ENCODE assay signal across 10 cellular contexts in genomic region chr3:13235079-13235478, GRCh38.
A peak's percentile ranks its signal among the peaks of the same experiment; 100 is the strongest.
DNase-seq lines count a peak whose midpoint lies in the region; ATAC-seq and TF ChIP-seq lines count a peak whose summit lies in the region.
"Had no signal": no experiment of that assay in that cellular context is flagged by ENCODE, and none has a peak within 500 bp of the region (broad histone marks: within the 10 kb centered on the region; RNA-seq: fewer than 3 reads in every experiment).

No MANE protein-coding gene starts in this region.

- CTCF ChIA-PET in SK-N-SH (lab: Yijun Ruan, JAX): no interaction called here
- CTCF ChIA-PET in OCI-LY7 (lab: Charles Lee; ENCODE audit: unreplicated experiment): no interaction called here

- H3K36me3 ChIP-seq in SK-N-SH (replicated peaks in 1 of 2; ENCODE audit: control insufficient read depth in 1 of 2, insufficient read depth in 2 of 2, low read length in 1 of 2): no peaks in the 10 kb centered on the region
- H3K36me3 ChIP-seq in OCI-LY7 (ENCODE audit: insufficient read depth, low read length): no peaks in the 10 kb centered on the region
- H3K36me3 ChIP-seq in mucosa of descending colon (ENCODE audit: low read depth): no peaks in the 10 kb centered on the region
- no peaks in the 10 kb centered on the region for H3K36me3 ChIP-seq in smooth muscle cell (ENCODE audit: low read depth)

- H2AFZ ChIP-seq in SK-N-SH (ENCODE audit: low read depth): no peak overlapping the region
- peak overlapping the region; percentile 59; the same call in 1 of the 2 replicates for H2AFZ ChIP-seq in OCI-LY7 (ENCODE audit: low read length)
- H2AFZ ChIP-seq in smooth muscle cell (ENCODE audit: low read depth): no peak overlapping the region

- H3K79me2 ChIP-seq in SK-N-SH (ENCODE audit: insufficient read depth) (no peaks in the 10 kb centered on the region), OCI-LY7 (ENCODE audit: insufficient read depth, low read depth, low read length) (no peaks in the 10 kb centered on the region), smooth muscle cell (ENCODE audit: low read depth) (no peaks in the 10 kb centered on the region)

- TF ChIP-seq CTCF in SK-N-SH (IDR thresholded peaks at IDR 0.05) (no peak), OCI-LY7 (conservative IDR thresholded peaks at IDR 0.05; ENCODE audit: low read length) (no peak), mucosa of descending colon (IDR thresholded peaks at IDR 0.05) (no peak), smooth muscle cell (IDR thresholded peaks at IDR 0.05; ENCODE audit: borderline replicate concordance, insufficient read depth, poor library complexity, severe bottlenecking) (no peak)

- 45% methylated on average over 5 of the region's 5 CpGs for whole genome bisulfite sequencing in SK-N-SH (ENCODE audit: low lambda C conversion rate)
- 46% methylated on average over 3 of the region's 5 CpGs for WGBS in smooth muscle cell (ENCODE audit: low lambda C conversion rate)

- H3K4me1 ChIP-seq in SK-N-SH (ENCODE audit: control insufficient read depth in 1 of 2, insufficient read depth in 2 of 2, low read depth in 1 of 2, low read length in 1 of 2) (no peaks in the 10 kb centered on the region), OCI-LY7 (ENCODE audit: insufficient read depth, low read length, poor library complexity, severe bottlenecking) (peaks cover 49% of the 10 kb centered on the region), mucosa of descending colon (ENCODE audit: low read depth) (no peaks in the 10 kb centered on the region), smooth muscle cell (ENCODE audit: low read depth) (no peaks in the 10 kb centered on the region)

- H3K4me2 ChIP-seq in SK-N-SH (no peak overlapping the region), OCI-LY7 (ENCODE audit: low read length) (peak overlapping the region; percentile 62), smooth muscle cell (no peak overlapping the region)

- no peak for ATAC-seq in SK-N-SH treated with all-trans-retinoic acid at 6 μM for 48 hours
- peak; percentile 53 for ATAC-seq in GM21737 (IDR thresholded peaks at IDR 0.05; ENCODE audit: unreplicated experiment)
- peak; percentile 39 for ATAC-seq in mucosa of descending colon
- no peak for ATAC-seq in HG02642 (IDR thresholded peaks at IDR 0.05; ENCODE audit: poor library complexity, unreplicated experiment)

- DNase-seq in SK-N-SH (peak; percentile 26), OCI-LY7 (ENCODE audit: low spot score) (peak; percentile 86), mucosa of descending colon (no peak), smooth muscle cell (lab: John Stamatoyannopoulos, UW; ENCODE audit: unreplicated experiment) (no peak), ecto neural progenitor cell (ENCODE audit: low spot score) (no peak)
- DNase-seq: activated CD4-positive, CD25-positive, alpha-beta regulatory T cell treated with anti-CD3 and anti-CD28 coated beads, Interleukin-2, amount 50 U/mL, for 72 hours; stimulated activated CD4-positive, alpha-beta T cell treated with anti-CD3 and anti-CD28 coated beads, Interleukin-12 subunit alpha, Interleukin-12 subunit beta, amount 100 ng/mL, for 4 hours had no signal

- H3K9ac ChIP-seq in SK-N-SH (no peak overlapping the region), smooth muscle cell (ENCODE audit: low read depth) (no peak overlapping the region)

- H4K20me1 ChIP-seq in SK-N-SH (ENCODE audit: insufficient read depth): no peaks in the 10 kb centered on the region
- H4K20me1 ChIP-seq in OCI-LY7 (ENCODE audit: insufficient read depth, low read length): no peaks in the 10 kb centered on the region
- H4K20me1 ChIP-seq in smooth muscle cell (ENCODE audit: low read depth): peaks cover 10% of the 10 kb centered on the region

- BruUV-seq in OCI-LY7 (replicated peaks; lab: Mats Ljungman, UMichigan): no TSS peak

- H3K9me3 ChIP-seq in SK-N-SH (no peaks in the 10 kb centered on the region), OCI-LY7 (ENCODE audit: low read length) (no peaks in the 10 kb centered on the region), mucosa of descending colon (no peaks in the 10 kb centered on the region), smooth muscle cell (replicated peaks; ENCODE audit: low read depth) (no peaks in the 10 kb centered on the region)

- TF ChIP-seq RAD21 in SK-N-SH (IDR thresholded peaks at IDR 0.05; ENCODE audit: low read length): no peak

- H3K27ac ChIP-seq in SK-N-SH (ENCODE audit: low read depth in 2 of 2, low read length in 1 of 2) (no peak overlapping the region), OCI-LY7 (ENCODE audit: low read depth, low read length, poor library complexity, severe bottlenecking) (peak overlapping the region; percentile 32), smooth muscle cell (ENCODE audit: low read depth) (no peak overlapping the region)

- H3K4me3 ChIP-seq in SK-N-SH (ENCODE audit: low read depth in 2 of 2, low read length in 1 of 2): no peak overlapping the region
- peak overlapping the region; percentile 11 for H3K4me3 ChIP-seq in OCI-LY7 (ENCODE audit: low read depth, low read length, poor library complexity, severe bottlenecking)
- H3K4me3 ChIP-seq in mucosa of descending colon: no peak overlapping the region
- no peak overlapping the region for H3K4me3 ChIP-seq in smooth muscle cell

- POLR2A ChIA-PET in SK-N-SH (lab: Yijun Ruan, JAX): no interaction called here
- POLR2A ChIA-PET in OCI-LY7 (lab: Charles Lee): no interaction called here

- no peaks in the 10 kb centered on the region for H3K9me2 ChIP-seq in SK-N-SH
- H3K9me2 ChIP-seq in OCI-LY7 (ENCODE audit: insufficient read depth, low read length): no peaks in the 10 kb centered on the region

- intact Hi-C loops in OCI-LY7 (cut with micrococcal nuclease; ENCODE audit: unreplicated experiment) (loop anchor here (10.0 kb wide), 2 partner anchors 140 to 220 kb away; no protein-coding TSS in a partner anchor), mucosa of descending colon (cut with DNase I, micrococcal nuclease) (no loop called here)

- no peak for TF ChIP-seq EP300 in SK-N-SH (IDR thresholded peaks at IDR 0.05; ENCODE audit: borderline replicate concordance in 1 of 2, low read depth in 1 of 2, low read length in 1 of 2)

- no peaks in the 10 kb centered on the region; the same call in 1 of the 2 replicates for H3K27me3 ChIP-seq in SK-N-SH (ENCODE audit: insufficient read depth)
- H3K27me3 ChIP-seq in smooth muscle cell (ENCODE audit: low read depth): no peaks in the 10 kb centered on the region

- H3F3A ChIP-seq in SK-N-SH (replicated peaks; ENCODE audit: insufficient read depth) (no peaks in the 10 kb centered on the region), smooth muscle cell (ENCODE audit: low read depth) (no peaks in the 10 kb centered on the region)

TF ChIP-seq in SK-N-SH, 30 proteins besides CTCF, POLR2A, EP300 and RAD21 (continues in another document):
- TF ChIP-seq REST (IDR thresholded peaks at IDR 0.05; ENCODE audit: low read depth, low read length) (no peak), ELF1 (IDR thresholded peaks at IDR 0.05) (no peak), MXI1 (IDR thresholded peaks at IDR 0.05; ENCODE audit: low read depth, low read length) (no peak)

TF ChIP-seq in SK-N-SH treated with all-trans-retinoic acid at 6 μM for 48 hours, 23 proteins besides CTCF, POLR2A, EP300 and RAD21 (continues in another document):
- TF ChIP-seq CREB5 (CRISPR knock-in tag; IDR thresholded peaks at IDR 0.05; ENCODE audit: low read depth) (no peak), OSR1 (CRISPR knock-in tag; IDR thresholded peaks at IDR 0.05) (no peak), TCF4 (CRISPR knock-in tag; IDR thresholded peaks at IDR 0.05; ENCODE audit: borderline replicate concordance) (no peak), PATZ1 (CRISPR knock-in tag; IDR thresholded peaks at IDR 0.05; ENCODE audit: borderline replicate concordance) (no peak), ZNF565 (CRISPR knock-in tag; conservative IDR thresholded peaks at IDR 0.05; ENCODE audit: low read depth) (no peak), ZNF8 (CRISPR knock-in tag; IDR thresholded peaks at IDR 0.05) (no peak), ESRRG (CRISPR knock-in tag; IDR thresholded peaks at IDR 0.05) (no peak), ISL1 (CRISPR knock-in tag; IDR thresholded peaks at IDR 0.05) (no peak)

Comparison
In these comparisons a context has a peak if more than half of its experiments do, and no peak if none do; other contexts are left out.
1. DNase-seq: peak in SK-N-SH (single experiment) and OCI-LY7 (single experiment); none in mucosa of descending colon (0 of 3), smooth muscle cell (single experiment) and ecto neural progenitor cell (single experiment).
2. ATAC-seq: peak in GM21737 (single experiment) and mucosa of descending colon (single experiment); none in SK-N-SH treated with all-trans-retinoic acid at 6 μM for 48 hours (single experiment) and HG02642 (single experiment).